19 cellular contexts compared by ENCODE assay signal in genomic region chr3:56610669-56611335, GRCh38. TPM values are rescaled to one million over a fixed set of nuclear protein-coding genes. Genes with fewer than 3 reads are reported as not detected.
DNase-seq lines count a peak whose midpoint lies in the region; ATAC-seq and TF ChIP-seq lines count a peak whose summit lies in the region.
"Had no signal": no experiment of that assay in that cellular context is flagged by ENCODE, and none has a peak within 500 bp of the region (broad histone marks: within the 10 kb centered on the region; RNA-seq: fewer than 3 reads in every experiment).

No MANE protein-coding gene starts in this region.

- no peak overlapping the region for H3K4me3 ChIP-seq in CD8-positive, alpha-beta T cell (ENCODE audit: low read depth, low read length)
- H3K4me3 ChIP-seq in uterus = no peak overlapping the region
- H3K4me3 ChIP-seq: gastroesophageal sphincter, Peyer's patch, tibial nerve had no signal

- H3K9me3 ChIP-seq in CD8-positive, alpha-beta T cell (ENCODE audit: low read length) = no peaks in the 10 kb centered on the region
- H3K9me3 ChIP-seq in uterus = peaks cover 0 to 4% of the 10 kb centered on the region in 2 donors
- H3K9me3 ChIP-seq: Peyer's patch had no signal

- H3K4me1 Mint-ChIP-seq in activated CD8-positive, alpha-beta T cell treated with anti-CD3 and anti-CD28 coated beads, Interleukin-2, amount 10 ng/mL, durations not matched to agents 7 days and 5 days (ENCODE audit: low read depth) = peaks cover 64% of the 10 kb centered on the region
- H3K4me1 Mint-ChIP-seq in activated CD8-positive, alpha-beta T cell treated with anti-CD3 and anti-CD28 coated beads for 36 hours (ENCODE audit: low read depth) = peaks cover 67% of the 10 kb centered on the region
- H3K4me1 Mint-ChIP-seq in CD8-positive, alpha-beta T cell (ENCODE audit: low read depth) = peaks cover 73% of the 10 kb centered on the region
- peaks cover 63% of the 10 kb centered on the region for H3K4me1 Mint-ChIP-seq in activated T-helper 17 cell treated with anti-CD3 and anti-CD28 coated beads, Interleukin-2, amount 50 U/mL, for 72 hours

- H3K27me3 Mint-ChIP-seq in activated CD8-positive, alpha-beta T cell treated with anti-CD3 and anti-CD28 coated beads, Interleukin-2, amount 10 ng/mL, durations not matched to agents 7 days and 5 days (ENCODE audit: low read depth) = no peaks in the 10 kb centered on the region
- no peaks in the 10 kb centered on the region for H3K27me3 Mint-ChIP-seq in activated CD8-positive, alpha-beta T cell treated with anti-CD3 and anti-CD28 coated beads for 36 hours
- H3K27me3 Mint-ChIP-seq in CD8-positive, alpha-beta T cell (ENCODE audit: low read depth) = no peaks in the 10 kb centered on the region
- H3K27me3 Mint-ChIP-seq in activated T-helper 17 cell treated with anti-CD3 and anti-CD28 coated beads, Interleukin-2, amount 50 U/mL, for 72 hours = no peaks in the 10 kb centered on the region

- no peaks in the 10 kb centered on the region for H3K27me3 ChIP-seq in CD8-positive, alpha-beta T cell (ENCODE audit: insufficient read depth, low read length)
- no peaks in the 10 kb centered on the region for H3K27me3 ChIP-seq in uterus
- H3K27me3 ChIP-seq: brain microvascular endothelial cell, gastroesophageal sphincter, Peyer's patch, tibial nerve had no signal

- TF ChIP-seq CTCF in activated CD8-positive, alpha-beta T cell treated with anti-CD3 and anti-CD28 coated beads for 36 hours (IDR thresholded peaks at IDR 0.05) = no peak
- no peak for TF ChIP-seq CTCF in CD8-positive, alpha-beta T cell (IDR thresholded peaks at IDR 0.05)
- TF ChIP-seq CTCF in uterus (IDR thresholded peaks at IDR 0.05) = no peak

- peaks cover 40% of the 10 kb centered on the region for H3K4me1 ChIP-seq in CD8-positive, alpha-beta T cell (ENCODE audit: insufficient read depth, low read length)
- no peaks in the 10 kb centered on the region for H3K4me1 ChIP-seq in uterus
- H3K4me1 ChIP-seq: tibial nerve had no signal

- DNase-seq in activated CD8-positive, alpha-beta T cell treated with anti-CD3 and anti-CD28 coated beads, Interleukin-2, amount 10 ng/mL, durations not matched to agents 7 days and 5 days = no peak
- DNase-seq in activated CD8-positive, alpha-beta T cell treated with anti-CD3 and anti-CD28 coated beads for 36 hours = no peak
- no peak for DNase-seq in CD8-positive, alpha-beta T cell
- DNase-seq in myocyte (ENCODE audit: low read depth) (peak; percentile 55), uterus (no peak)
- DNase-seq: activated T-cell treated with anti-CD3 and anti-CD28 coated beads, Interleukin-2, amount 50 U/mL, for 1 hour; brain microvascular endothelial cell; Calu3; EL; Kasumi-1; mammary epithelial cell; NCI-H187 treated with DMSO at 0.1 percent for 48 hours; stimulated activated naive CD4-positive, alpha-beta T cell treated with Interleukin-2 at 50 U/mL for 16 hours had no signal

- peaks cover 80% of the 10 kb centered on the region for H3K36me3 Mint-ChIP-seq in activated CD8-positive, alpha-beta T cell treated with anti-CD3 and anti-CD28 coated beads, Interleukin-2, amount 10 ng/mL, durations not matched to agents 7 days and 5 days (ENCODE audit: low read depth)
- peaks cover 89% of the 10 kb centered on the region for H3K36me3 Mint-ChIP-seq in activated CD8-positive, alpha-beta T cell treated with anti-CD3 and anti-CD28 coated beads for 36 hours (ENCODE audit: low read depth)
- peaks cover 82% of the 10 kb centered on the region for H3K36me3 Mint-ChIP-seq in CD8-positive, alpha-beta T cell
- H3K36me3 Mint-ChIP-seq in activated T-helper 17 cell treated with anti-CD3 and anti-CD28 coated beads, Interleukin-2, amount 50 U/mL, for 72 hours (ENCODE audit: low read depth) = peaks cover 82% of the 10 kb centered on the region

- H3K4me3 Mint-ChIP-seq in activated CD8-positive, alpha-beta T cell treated with anti-CD3 and anti-CD28 coated beads, Interleukin-2, amount 10 ng/mL, durations not matched to agents 7 days and 5 days = no peak overlapping the region
- no peak overlapping the region for H3K4me3 Mint-ChIP-seq in activated CD8-positive, alpha-beta T cell treated with anti-CD3 and anti-CD28 coated beads for 36 hours
- H3K4me3 Mint-ChIP-seq in CD8-positive, alpha-beta T cell = no peak overlapping the region
- H3K4me3 Mint-ChIP-seq in activated T-helper 17 cell treated with anti-CD3 and anti-CD28 coated beads, Interleukin-2, amount 50 U/mL, for 72 hours = peak overlapping the region; percentile 14

- intact Hi-C loops in activated CD8-positive, alpha-beta T cell treated with anti-CD3 and anti-CD28 coated beads for 36 hours (cut with micrococcal nuclease) = no loop called here
- intact Hi-C loops in CD8-positive, alpha-beta T cell (cut with DNase I, micrococcal nuclease) = no loop called here
- intact Hi-C loops in uterus (cut with DNase I; ENCODE audit: low total_unique reads) = no loop called here

- no peak for ATAC-seq in activated CD8-positive, alpha-beta T cell treated with anti-CD3 and anti-CD28 coated beads, Interleukin-2, amount 10 ng/mL, durations not matched to agents 7 days and 5 days
- no peak for ATAC-seq in activated CD8-positive, alpha-beta T cell treated with anti-CD3 and anti-CD28 coated beads for 36 hours
- no peak for ATAC-seq in CD8-positive, alpha-beta T cell
- ATAC-seq in activated T-helper 17 cell treated with anti-CD3 and anti-CD28 coated beads, Interleukin-2, amount 50 U/mL, for 72 hours (replicated peaks) = no peak
- no peak for ATAC-seq in HG02840 (IDR thresholded peaks at IDR 0.05; ENCODE audit: low FRiP score, unreplicated experiment)
- ATAC-seq in HG02763 (IDR thresholded peaks at IDR 0.05; ENCODE audit: unreplicated experiment) = no peak
- ATAC-seq: gastroesophageal sphincter had no signal

- H3K27ac Mint-ChIP-seq in activated CD8-positive, alpha-beta T cell treated with anti-CD3 and anti-CD28 coated beads, Interleukin-2, amount 10 ng/mL, durations not matched to agents 7 days and 5 days = peak overlapping the region; percentile 35
- H3K27ac Mint-ChIP-seq in activated CD8-positive, alpha-beta T cell treated with anti-CD3 and anti-CD28 coated beads for 36 hours = no peak overlapping the region
- peak overlapping the region; percentile 60 for H3K27ac Mint-ChIP-seq in CD8-positive, alpha-beta T cell
- peak overlapping the region; percentile 25 for H3K27ac Mint-ChIP-seq in activated T-helper 17 cell treated with anti-CD3 and anti-CD28 coated beads, Interleukin-2, amount 50 U/mL, for 72 hours

- H3K9me3 Mint-ChIP-seq in activated CD8-positive, alpha-beta T cell treated with anti-CD3 and anti-CD28 coated beads, Interleukin-2, amount 10 ng/mL, durations not matched to agents 7 days and 5 days (ENCODE audit: insufficient read depth) = peaks cover 29% of the 10 kb centered on the region
- H3K9me3 Mint-ChIP-seq in activated CD8-positive, alpha-beta T cell treated with anti-CD3 and anti-CD28 coated beads for 36 hours = peaks cover 17% of the 10 kb centered on the region
- H3K9me3 Mint-ChIP-seq in CD8-positive, alpha-beta T cell = peaks cover 7% of the 10 kb centered on the region
- peaks cover 5% of the 10 kb centered on the region for H3K9me3 Mint-ChIP-seq in activated T-helper 17 cell treated with anti-CD3 and anti-CD28 coated beads, Interleukin-2, amount 50 U/mL, for 72 hours

- H3K27ac ChIP-seq in CD8-positive, alpha-beta T cell (ENCODE audit: low read depth, low read length) = no peak overlapping the region
- H3K27ac ChIP-seq in uterus = no peak overlapping the region
- H3K27ac ChIP-seq: brain microvascular endothelial cell, gastroesophageal sphincter, Peyer's patch, tibial nerve had no signal

- peaks cover 12% of the 10 kb centered on the region for H3K36me3 ChIP-seq in CD8-positive, alpha-beta T cell (ENCODE audit: insufficient read depth, low read length)
- H3K36me3 ChIP-seq in uterus = no peaks in the 10 kb centered on the region

- POLR2A ChIA-PET in activated CD8-positive, alpha-beta T cell treated with anti-CD3 and anti-CD28 coated beads, Interleukin-2, amount 10 ng/mL, durations not matched to agents 7 days and 5 days (lab: Charles Lee) = no interaction called here
- POLR2A ChIA-PET in activated CD8-positive, alpha-beta T cell treated with anti-CD3 and anti-CD28 coated beads for 36 hours (lab: Charles Lee) = no interaction called here
- POLR2A ChIA-PET in CD8-positive, alpha-beta T cell (lab: Charles Lee) = interaction anchor here (1.0 to 1.1 kb wide), 2 partner anchors 17 to 112 kb away, joined by 3 read pairs; no protein-coding TSS in a partner anchor

- no peak for TF ChIP-seq POLR2A in uterus (IDR thresholded peaks at IDR 0.05)

- CTCF ChIA-PET in activated CD8-positive, alpha-beta T cell treated with anti-CD3 and anti-CD28 coated beads, Interleukin-2, amount 10 ng/mL, durations not matched to agents 7 days and 5 days (lab: Charles Lee) = no interaction called here
- CTCF ChIA-PET in activated CD8-positive, alpha-beta T cell treated with anti-CD3 and anti-CD28 coated beads for 36 hours (lab: Charles Lee) = interaction anchor here (1.4 kb wide), 1 partner anchor 9 kb away, joined by 4 read pairs; no protein-coding TSS in a partner anchor
- CTCF ChIA-PET in CD8-positive, alpha-beta T cell (lab: Charles Lee) = interaction anchor here (0.6 to 1.2 kb wide), 3 partner anchors 17 to 32 kb away, joined by 3 to 4 read pairs (median 4); no protein-coding TSS in a partner anchor

RNA-seq across cellular contexts. Expression of gene CCDC66, which starts 53.8 kb away (rescaled TPM):
- total RNA-seq in activated CD8-positive, alpha-beta T cell treated with anti-CD3 and anti-CD28 coated beads, Interleukin-2, amount 10 ng/mL, durations not matched to agents 7 days and 5 days = 10 to 100 TPM; 25.0 to 26.2 TPM
- total RNA-seq in activated CD8-positive, alpha-beta T cell treated with anti-CD3 and anti-CD28 coated beads for 36 hours = 10 to 100 TPM; 21.1 to 22.1 TPM
- 10 to 100 TPM; 63.9 to 65.4 TPM for total RNA-seq in CD8-positive, alpha-beta T cell
- total RNA-seq in activated T-helper 17 cell treated with anti-CD3 and anti-CD28 coated beads, Interleukin-2, amount 50 U/mL, for 72 hours = 10 to 100 TPM; 26.3 to 27.0 TPM
- total RNA-seq in myocyte = 8.5 and 12.6 TPM in 2 replicates
- 6.5 TPM for polyA plus RNA-seq in myocyte (2012)
- 10 to 100 TPM; 43.5 to 77.9 (median 65.7) TPM for total RNA-seq in uterus
